1 cellular context compared by ENCODE assay signal in the genomic region with DNA sequence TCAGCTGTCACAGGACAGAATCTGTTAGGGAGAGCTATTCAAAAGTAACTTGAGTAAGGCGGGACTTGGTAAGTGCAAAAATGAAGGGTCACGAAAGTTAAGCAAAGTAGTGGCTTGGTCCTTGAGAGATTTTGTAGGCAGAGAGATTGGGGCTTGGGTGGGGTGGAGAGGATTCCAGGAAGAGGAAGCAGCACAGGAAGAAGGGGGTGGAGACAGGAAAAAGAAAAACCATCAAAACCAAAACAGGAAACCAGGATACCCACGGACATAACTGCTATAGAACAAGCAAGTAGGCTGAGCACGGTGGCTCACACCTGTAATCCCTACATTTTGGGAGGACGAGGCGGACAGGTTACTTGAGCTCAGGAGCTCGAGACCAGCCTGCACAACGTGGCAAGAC.
TF ChIP-seq lines count a peak whose summit lies in the region.

No MANE protein-coding gene starts in this region.

TF ChIP-seq in endothelial cell of umbilical vein, 7 proteins besides CTCF, POLR2A, EP300 and RAD21 (continued from another document):
- TF ChIP-seq MAX (IDR thresholded peaks at IDR 0.05; ENCODE audit: insufficient read depth, insufficient read length): no peak
- no peak for TF ChIP-seq POLR2AphosphoS5 (IDR thresholded peaks at IDR 0.05; ENCODE audit: insufficient read depth, low read depth, low read length)
- no peak for TF ChIP-seq FOS (IDR thresholded peaks at IDR 0.05; ENCODE audit: borderline replicate concordance, insufficient read depth, low read length)
- TF ChIP-seq EZH2 (IDR thresholded peaks at IDR 0.05; ENCODE audit: borderline replicate concordance, low read depth, low read length, severe bottlenecking): no peak
- TF ChIP-seq GATA2 (IDR thresholded peaks at IDR 0.05; ENCODE audit: insufficient read depth, insufficient read length, low read depth, low read length): no peak
